Comparison of ENCODE assay signal across 8 cellular contexts in the genomic region with DNA sequence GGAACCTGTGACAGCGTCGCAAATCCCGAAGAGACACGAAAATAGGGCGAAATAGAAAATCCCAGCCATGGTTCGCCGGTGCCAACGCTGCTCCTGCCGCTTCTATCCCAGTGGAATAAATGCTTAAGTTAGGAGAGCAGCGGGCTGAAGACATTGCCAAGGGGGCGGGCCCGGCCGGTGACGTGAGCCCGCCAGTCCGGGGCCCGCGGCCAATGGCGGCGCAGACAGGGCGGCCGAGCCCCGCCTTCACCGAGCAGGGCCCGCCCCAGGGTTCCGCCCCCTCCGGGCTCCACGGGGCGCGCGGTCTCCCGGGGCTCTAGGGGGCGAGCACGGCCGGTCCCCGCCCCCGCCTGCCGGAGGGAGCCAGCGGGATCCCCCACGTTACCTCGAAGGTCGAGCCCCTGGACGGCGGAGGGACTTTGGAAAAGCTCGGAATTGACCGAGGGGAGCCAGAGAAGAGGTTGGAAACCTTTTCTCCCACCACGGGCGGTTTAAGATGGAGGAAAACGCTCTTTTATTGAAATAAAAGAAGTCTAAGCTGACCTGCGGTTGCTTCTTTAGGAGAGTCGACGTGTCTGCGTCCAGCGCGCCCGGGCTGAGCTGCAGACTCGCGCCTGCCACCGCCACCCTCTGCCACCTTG. TPM values are rescaled to one million over a fixed set of nuclear protein-coding genes. Genes with fewer than 3 reads are reported as not detected.
DNase-seq lines count a peak whose midpoint lies in the region; ATAC-seq and TF ChIP-seq lines count a peak whose summit lies in the region.

EPHA4 (minus strand) TSS at position 125 of the 641 bp plus-strand sequence; CDS start at position 69, 56 bp downstream.

- H3K27ac ChIP-seq in effector memory CD4-positive, alpha-beta T cell (ENCODE audit: insufficient read depth, low read length, poor library complexity, severe bottlenecking) = peak within 1 kb of the TSS; percentile 72

- ATAC-seq in HG03354 (IDR thresholded peaks at IDR 0.05; ENCODE audit: poor library complexity, severe bottlenecking, unreplicated experiment) = peak; percentile 92

- no peaks in the 10 kb centered on the region for H3K36me3 ChIP-seq in effector memory CD4-positive, alpha-beta T cell (ENCODE audit: control insufficient read depth, insufficient read depth, low read length)

- H3K27me3 ChIP-seq in effector memory CD4-positive, alpha-beta T cell (replicated peaks; ENCODE audit: control insufficient read depth, insufficient read depth, low read length, poor library complexity, severe bottlenecking) = peaks cover 23% of the 10 kb centered on the region

- peak within 1 kb of the TSS; percentile 91 for H3K4me3 ChIP-seq in AG09309 (ENCODE audit: control insufficient read depth, low read depth, low read length)
- peak within 1 kb of the TSS; percentile 98 for H3K4me3 ChIP-seq in effector memory CD4-positive, alpha-beta T cell (ENCODE audit: insufficient read depth, low read depth, low read length, poor library complexity, severe bottlenecking)

- no peak for TF ChIP-seq CTCF in AG09309 (IDR thresholded peaks at IDR 0.05; ENCODE audit: control insufficient read depth, insufficient read depth, low read depth, low read length, missing control alignments)

- no peaks in the 10 kb centered on the region for H3K9me3 ChIP-seq in effector memory CD4-positive, alpha-beta T cell (ENCODE audit: control insufficient read depth, low read length)

- peak; percentile 64 for DNase-seq in AG09309 (ENCODE audit: low read depth)
- peak; percentile 78 for DNase-seq in GM19238 (ENCODE audit: insufficient read length, low spot score)
- DNase-seq in NCI-H748 (lab: John Stamatoyannopoulos, UW; ENCODE audit: unreplicated experiment) = peak; percentile 92
- DNase-seq in activated CD8-positive, alpha-beta memory T cell treated with anti-CD3 and anti-CD28 coated beads for 4 hours (ENCODE audit: low read depth in 2 of 2) = peak; percentile 63 to 67
- DNase-seq in effector memory CD4-positive, alpha-beta T cell = peak; percentile 79 to 83 (median 83)
- peak; percentile 88 to 92 for DNase-seq in lung microvascular endothelial cell (ENCODE audit: low read depth in 2 of 2)
- peak; percentile 66 to 79 (median 67) for DNase-seq in stimulated activated CD4-positive, alpha-beta T cell treated with anti-CD3 and anti-CD28 coated beads, TNF-alpha, amount 100 ng/mL, for 24 hours (ENCODE audit: low read depth in 3 of 3)

- peaks cover 16% of the 10 kb centered on the region for H3K4me1 ChIP-seq in effector memory CD4-positive, alpha-beta T cell (ENCODE audit: control insufficient read depth, insufficient read depth, low read length, poor library complexity, severe bottlenecking)

RNA-seq across cellular contexts. Expression of gene EPHA4, which starts in this region (rescaled TPM):
- total RNA-seq in lung microvascular endothelial cell = 0.60 and 2.2 TPM in 2 replicates

Comparison
In these comparisons a context has a peak if more than half of its experiments do, and no peak if none do; other contexts are left out.
1. Peak in every context shown above with its lines: DNase-seq, ATAC-seq, H3K4me3 ChIP-seq and H3K27ac ChIP-seq.